ENCODE assay signal across 12 cellular contexts in the genomic region with DNA sequence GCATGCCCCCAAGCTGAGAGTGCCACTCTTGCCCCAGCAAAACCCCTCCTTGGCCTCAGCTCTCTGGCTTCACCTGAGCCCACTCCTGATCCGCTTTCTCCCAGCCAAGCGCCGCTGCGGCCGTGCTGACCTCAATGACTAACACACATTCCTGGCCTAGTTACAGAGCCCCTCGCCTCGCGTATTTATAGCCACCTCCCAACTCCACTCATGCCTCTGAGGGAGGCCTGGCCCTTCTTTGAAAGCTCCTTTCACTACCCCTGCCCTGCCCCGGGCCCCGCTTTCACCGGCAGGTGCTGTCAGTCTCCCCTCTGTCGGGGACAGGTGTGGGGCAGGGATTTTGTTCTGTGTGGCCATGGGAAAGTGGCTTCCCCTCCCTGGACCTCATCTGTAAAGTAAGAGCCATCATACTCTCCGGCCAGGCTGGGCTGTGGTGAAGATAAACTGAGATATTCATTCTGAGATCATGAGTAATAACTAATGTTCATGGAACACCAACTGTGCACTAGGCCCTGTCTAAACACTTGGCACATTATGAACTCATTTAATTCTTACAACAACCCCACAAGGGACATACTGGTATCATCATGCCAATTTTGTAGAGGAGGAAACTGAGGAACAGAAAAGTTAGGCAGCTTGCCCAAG. TPM values are rescaled to one million over a fixed set of nuclear protein-coding genes. Genes with fewer than 3 reads are reported as not detected.
DNase-seq lines count a peak whose midpoint lies in the region; ATAC-seq and TF ChIP-seq lines count a peak whose summit lies in the region.
"Had no signal": no experiment of that assay in that cellular context is flagged by ENCODE, and none has a peak within 500 bp of the region (broad histone marks: within the 10 kb centered on the region; RNA-seq: fewer than 3 reads in every experiment).

No MANE protein-coding gene starts in this region.

- H3K4me1 ChIP-seq in RWPE2 (ENCODE audit: insufficient read depth, poor library complexity, severe bottlenecking) (no peaks in the 10 kb centered on the region), heart left ventricle (peaks cover 0 to 32% (median 8%) of the 10 kb centered on the region in 12 donors), skeletal muscle tissue (ENCODE audit: control insufficient read depth in 3 of 3, insufficient read depth in 3 of 3, low read length in 3 of 3) (peaks cover 22 to 38% (median 34%) of the 10 kb centered on the region in 3 donors)

- ATAC-seq in RWPE2 (ENCODE audit: low read depth) (peak; percentile 49; the same call in 1 of the 3 replicates), heart left ventricle (peak; percentile 24 to 84 (median 64)), GM21529 (IDR thresholded peaks at IDR 0.05; ENCODE audit: unreplicated experiment) (no peak)
- ATAC-seq: mucosa of descending colon, Panc1 had no signal

- H3K9me3 ChIP-seq in RWPE2 (ENCODE audit: severe bottlenecking): no peaks in the 10 kb centered on the region
- H3K9me3 ChIP-seq in heart left ventricle: no peaks in the 10 kb centered on the region
- no peaks in the 10 kb centered on the region for H3K9me3 ChIP-seq in skeletal muscle tissue (ENCODE audit: control insufficient read depth in 3 of 3, low read length in 3 of 3)
- H3K9me3 ChIP-seq: mucosa of descending colon had no signal

- H3K9ac ChIP-seq in skeletal muscle tissue (ENCODE audit: low read depth in 1 of 3, low read length in 3 of 3): peak overlapping the region; percentile 12 to 74 (median 51)

- H3K27ac ChIP-seq in RWPE2 (ENCODE audit: poor library complexity, severe bottlenecking): no peak overlapping the region
- peak overlapping the region in 3 of 12 donors; percentile 15 to 56 (median 23) for H3K27ac ChIP-seq in heart left ventricle
- H3K27ac ChIP-seq in skeletal muscle tissue (ENCODE audit: low read depth, low read length): peak overlapping the region; percentile 79

- DNase-seq in EH (ENCODE audit: low read depth) (peak; percentile 78), RWPE2 (ENCODE audit: low spot score) (peak; percentile 47), heart left ventricle (peak in 3 of 5 donors; percentile 2 to 63 (median 54)), GM19238 (ENCODE audit: insufficient read length, low spot score) (no peak), NK-92 (lab: John Stamatoyannopoulos, UW; ENCODE audit: unreplicated experiment) (no peak), cortex of kidney (lab: John Stamatoyannopoulos, UW) (no peak)
- DNase-seq: hippocampal formation; mucosa of descending colon; stimulated activated CD4-positive, alpha-beta T cell treated with anti-CD3 and anti-CD28 coated beads, Interleukin-15, amount 100 ng/mL, for 24 hours had no signal

- H3K4me3 ChIP-seq in RWPE2 (ENCODE audit: severe bottlenecking): no peak overlapping the region
- no peak overlapping the region for H3K4me3 ChIP-seq in heart left ventricle
- H3K4me3 ChIP-seq in skeletal muscle tissue (ENCODE audit: low read length in 3 of 3): no peak overlapping the region
- H3K4me3 ChIP-seq: mucosa of descending colon had no signal

- TF ChIP-seq POLR2A in heart left ventricle (IDR thresholded peaks at IDR 0.05): no peak

- TF ChIP-seq CTCF in RWPE2 (IDR thresholded peaks at IDR 0.05; ENCODE audit: poor library complexity, severe bottlenecking): no peak
- TF ChIP-seq CTCF in heart left ventricle (IDR thresholded peaks at IDR 0.05): no peak

- no peaks in the 10 kb centered on the region for H3K36me3 ChIP-seq in RWPE2 (ENCODE audit: low read depth)
- H3K36me3 ChIP-seq in heart left ventricle: no peaks in the 10 kb centered on the region
- no peaks in the 10 kb centered on the region for H3K36me3 ChIP-seq in skeletal muscle tissue (ENCODE audit: control insufficient read depth in 3 of 3, insufficient read depth in 3 of 3, low read length in 3 of 3)

- no peaks in the 10 kb centered on the region for H3K27me3 ChIP-seq in RWPE2 (ENCODE audit: insufficient read depth, poor library complexity, severe bottlenecking)
- H3K27me3 ChIP-seq in heart left ventricle: peaks cover 0 to 6% (median 0%) of the 10 kb centered on the region in 9 donors
- peaks cover 0 to 3% (median 0%) of the 10 kb centered on the region in 3 donors for H3K27me3 ChIP-seq in skeletal muscle tissue (ENCODE audit: control insufficient read depth in 3 of 3, insufficient read depth in 3 of 3, low read length in 3 of 3)

- WGBS in heart left ventricle, 4 donors: 43 to 55% (median 50%) methylated on average over 12 to 13 of the region's 13 CpGs

- intact Hi-C loops in heart left ventricle (cut with DNase I): no loop called here

RNA-seq across cellular contexts. Expression of gene ATP2B2, which starts 13.2 kb away (rescaled TPM):
- total RNA-seq in heart left ventricle: under 1 TPM in 6 of 9 donors, not detected in 3; 0.07 to 0.35 (median 0.16) TPM
- polyA plus RNA-seq in heart left ventricle: under 1 TPM; 0.01 to 0.08 TPM
- total RNA-seq in skeletal muscle tissue: 3.7 TPM

Comparison
In these comparisons a context has a peak if more than half of its experiments do, and no peak if none do; other contexts are left out.
1. DNase-seq: peak in EH (single experiment), RWPE2 (single experiment) and heart left ventricle (3 of 5); none in GM19238 (single experiment), NK-92 (single experiment) and cortex of kidney (single experiment).